In the genomic region with DNA sequence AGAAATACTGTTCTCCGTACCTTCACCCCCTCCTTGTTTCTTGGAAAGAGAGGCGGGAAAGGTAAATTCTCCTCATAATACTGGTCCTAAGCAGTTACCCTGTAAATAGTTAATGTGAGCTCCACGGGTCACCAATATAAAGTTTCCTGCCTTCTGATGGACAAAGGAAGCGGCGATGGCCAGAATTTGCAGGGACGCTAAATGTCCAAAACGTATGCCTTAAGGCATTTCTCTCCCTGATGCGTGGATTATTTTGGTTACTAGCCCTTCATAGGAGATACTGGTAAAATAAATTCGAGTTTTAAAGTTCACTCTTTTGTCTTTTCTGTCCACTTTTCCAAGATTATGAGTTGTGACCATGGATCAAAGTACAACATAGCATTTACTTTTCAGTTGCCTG, we compare ENCODE assay signal across 1 cellular context.
TF ChIP-seq lines count a peak whose summit lies in the region.

No MANE protein-coding gene starts in this region.

TF ChIP-seq in endothelial cell of umbilical vein, 7 proteins besides CTCF, POLR2A, EP300 and RAD21 (continued from another document):
- TF ChIP-seq GATA2 (IDR thresholded peaks at IDR 0.05; ENCODE audit: insufficient read depth, insufficient read length, low read depth, low read length) (no peak), JUN (IDR thresholded peaks at IDR 0.05; ENCODE audit: borderline replicate concordance, insufficient read depth, insufficient read length, low read depth) (no peak), MYC (IDR thresholded peaks at IDR 0.05; ENCODE audit: low read depth, low read length) (no peak)
